ENCODE assay signal across 9 cellular contexts in genomic region chr1:150575072-150575489, GRCh38. TPM values are rescaled to one million over a fixed set of nuclear protein-coding genes. Genes with fewer than 3 reads are reported as not detected.
A peak's percentile ranks its signal among the peaks of the same experiment; 100 is the strongest.
DNase-seq lines count a peak whose midpoint lies in the region; ATAC-seq and TF ChIP-seq lines count a peak whose summit lies in the region.
"Had no signal": no experiment of that assay in that cellular context is flagged by ENCODE, and none has a peak within 500 bp of the region (broad histone marks: within the 10 kb centered on the region; RNA-seq: fewer than 3 reads in every experiment).

No MANE protein-coding gene starts in this region.

- H3K27me3 ChIP-seq in colonic mucosa, result no peaks in the 10 kb centered on the region

- TF ChIP-seq CTCF in LNCaP clone FGC (IDR thresholded peaks at IDR 0.05; ENCODE audit: control insufficient read depth, extremely low read depth, insufficient read depth) (no peak), colonic mucosa (IDR thresholded peaks at IDR 0.05) (no peak)

- peaks cover 11% of the 10 kb centered on the region for H3K36me3 ChIP-seq in colonic mucosa

- intact Hi-C loops in colonic mucosa (cut with DNase I), result loop anchor here (5.0 kb wide), 1 partner anchor 47 kb away; no protein-coding TSS in a partner anchor

- in situ Hi-C loops in ACHN (cut with HindIII; ENCODE audit: low pct_ligation_motif_present, low pct_unique_long_range_greater_than_20kb, low sequenced_read_pairs), result no loop called here

- no peaks in the 10 kb centered on the region for H3K9me3 ChIP-seq in colonic mucosa

- peaks cover 12% of the 10 kb centered on the region for H3K4me1 ChIP-seq in colonic mucosa

- H3K9ac ChIP-seq in colonic mucosa (ENCODE audit: low read depth in 2 of 2, low read length in 2 of 2), result peak overlapping the region in 1 of 2 donors; percentile 99

- DNase-seq in ACHN (peak; percentile 14), LNCaP clone FGC (ENCODE audit: low read depth) (no peak), colonic mucosa (no peak), myocyte (ENCODE audit: low read depth) (peak; percentile 75), UCSD-AML1 (lab: John Stamatoyannopoulos, UW; ENCODE audit: unreplicated experiment) (no peak), NCI-H2107 treated with DMSO at 0.1 percent for 48 hours (lab: John Stamatoyannopoulos, UW; ENCODE audit: unreplicated experiment) (no peak)

- H3K27ac ChIP-seq in colonic mucosa, result peak overlapping the region; percentile 98

- ATAC-seq in HG03460 (IDR thresholded peaks at IDR 0.05; ENCODE audit: unreplicated experiment) (no peak), GM21529 (IDR thresholded peaks at IDR 0.05; ENCODE audit: unreplicated experiment) (no peak)

- H3K4me3 ChIP-seq in LNCaP clone FGC (ENCODE audit: low read depth, low read length), result peak overlapping the region; percentile 98
- peak overlapping the region; percentile 87 for H3K4me3 ChIP-seq in colonic mucosa

RNA-seq across cellular contexts. Expression of gene MCL1, which starts 4.3 kb away (rescaled TPM):
- total RNA-seq in colonic mucosa (100 to 1,000 TPM; 151 to 285 TPM), myocyte (162 and 186 TPM in 2 replicates)
- polyA plus RNA-seq in myocyte (2012), result 93.5 TPM

RNA-seq across cellular contexts. Expression of gene ADAMTSL4, which starts 25.9 kb away (rescaled TPM):
- total RNA-seq in colonic mucosa, result 1 to 10 TPM; 4.9 to 6.3 TPM
- 10.9 and 16.2 TPM in 2 replicates for total RNA-seq in myocyte
- 42.7 TPM for polyA plus RNA-seq in myocyte (2012)

RNA-seq across cellular contexts. Expression of gene ENSA, which starts 54.3 kb away (rescaled TPM):
- 100 to 1,000 TPM; 199 to 227 TPM for total RNA-seq in colonic mucosa
- 86.7 and 116 TPM in 2 replicates for total RNA-seq in myocyte
- 81.1 TPM for polyA plus RNA-seq in myocyte (2012)

RNA-seq across cellular contexts. Expression of gene FALEC, which starts 59.5 kb away (rescaled TPM):
- not detected for total RNA-seq in colonic mucosa
- total RNA-seq in myocyte, result not detected in 2 replicates
- polyA plus RNA-seq in myocyte (2012), result 0.93 TPM
- total RNA-seq: omental fat pad had no signal

Comparison
In these comparisons a context has a peak if more than half of its experiments do, and no peak if none do; other contexts are left out.
1. DNase-seq: peak in ACHN (single experiment) and myocyte (single experiment); none in LNCaP clone FGC (single experiment), colonic mucosa (single experiment), UCSD-AML1 (single experiment) and NCI-H2107 treated with DMSO at 0.1 percent for 48 hours (single experiment).